In the genomic region with DNA sequence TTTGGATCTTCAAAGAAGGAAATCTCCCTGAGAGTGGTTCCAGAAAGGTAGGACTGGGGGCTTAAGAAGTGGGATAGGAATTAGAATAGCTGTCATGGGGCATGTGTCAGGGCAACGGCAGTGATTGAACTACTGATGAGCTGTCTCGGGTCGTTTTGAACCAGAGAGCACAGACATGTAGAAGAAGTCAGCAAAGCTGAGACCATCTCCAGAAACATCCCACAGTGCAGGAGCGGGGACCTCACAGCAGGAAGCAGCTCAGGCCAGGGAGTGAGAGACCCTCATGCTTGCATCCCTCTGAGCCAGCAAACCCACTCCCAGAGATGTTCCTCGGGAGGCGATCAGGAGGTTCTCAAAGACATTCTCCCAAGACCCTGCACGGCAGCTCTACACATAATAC, we compare ENCODE assay signal across 34 cellular contexts.
"Had no signal": no experiment of that assay in that cellular context is flagged by ENCODE, and none has a peak within 500 bp of the region (broad histone marks: within the 10 kb centered on the region; RNA-seq: fewer than 3 reads in every experiment).

No MANE protein-coding gene starts in this region.

- H3K4me3 Mint-ChIP-seq: activated B cell treated with CpG ODN at 0.5 μM for 24 hours; activated CD4-positive, alpha-beta memory T cell treated with anti-CD3 and anti-CD28 coated beads for 36 hours; activated CD4-positive, alpha-beta T cell treated with anti-CD3 and anti-CD28 coated beads, Interleukin-2, amount 10 ng/mL, durations not matched to agents 24 days and 14 days; activated CD8-positive, alpha-beta T cell treated with anti-CD3 and anti-CD28 coated beads for 36 hours; activated naive CD4-positive, alpha-beta T cell treated with anti-CD3 and anti-CD28 coated beads, Interleukin-2, amount 10 ng/mL, durations not matched to agents 7 days and 5 days; activated naive CD4-positive, alpha-beta T cell treated with anti-CD3 and anti-CD28 coated beads, Interleukin-2, amount 50 U/mL, for 24 hours; activated naive CD8-positive, alpha-beta T cell; activated naive CD8-positive, alpha-beta T cell treated with anti-CD3 and anti-CD28 coated beads, Interleukin-2, amount 10 ng/mL, durations not matched to agents 7 days and 5 days; activated naive CD8-positive, alpha-beta T cell treated with anti-CD3 and anti-CD28 coated beads, Interleukin-2, amount 50 U/mL, for 24 hours; activated T-cell treated with anti-CD3 and anti-CD28 coated beads, Interleukin-2, amount 50 U/mL, for 4 hours; activated T-cell treated with anti-CD3 and anti-CD28 coated beads, Interleukin-2, amount 50 U/mL, for 72 hours; activated T-helper 1 cell treated with anti-CD3 and anti-CD28 coated beads, Interleukin-12 subunit alpha, Interleukin-12 subunit beta, Interleukin-2, Interleukin-4 antibody, amounts not matched to agents 30 ng/mL and 10 ng/mL and 1 ng/mL, durations not matched to agents 14 hours and 24 hours and 36 hours; activated T-helper 17 cell treated with anti-CD3 and anti-CD28 coated beads, Interleukin-2, amount 50 U/mL, for 72 hours; brain; T-helper 1 cell treated with Interleukin-12 subunit alpha and Interleukin-12 subunit beta and Interleukin-4 antibody, amounts not matched to agents 30 μg/mL and 1 μg/mL, for 36 hours; T-helper 2 cell treated with Interferon-gamma antibody and Interleukin-4, amounts not matched to agents 5 μg/mL and 100 μg/mL, for 36 hours had no signal

- H3K36me3 Mint-ChIP-seq: activated CD4-positive, alpha-beta memory T cell treated with anti-CD3 and anti-CD28 coated beads for 36 hours; activated naive CD4-positive, alpha-beta T cell treated with anti-CD3 and anti-CD28 coated beads, Interleukin-2, amount 50 U/mL, for 24 hours; activated naive CD8-positive, alpha-beta T cell; activated naive CD8-positive, alpha-beta T cell treated with anti-CD3 and anti-CD28 coated beads, Interleukin-2, amount 10 ng/mL, durations not matched to agents 7 days and 5 days; brain had no signal

- H3K27ac Mint-ChIP-seq: activated B cell treated with CpG ODN at 0.5 μM for 24 hours; activated CD4-positive, alpha-beta memory T cell treated with anti-CD3 and anti-CD28 coated beads for 36 hours; activated CD4-positive, alpha-beta T cell treated with anti-CD3 and anti-CD28 coated beads, Interleukin-2, amount 10 ng/mL, durations not matched to agents 24 days and 14 days; activated CD8-positive, alpha-beta T cell treated with anti-CD3 and anti-CD28 coated beads for 36 hours; activated naive CD4-positive, alpha-beta T cell treated with anti-CD3 and anti-CD28 coated beads, Interleukin-2, amount 10 ng/mL, durations not matched to agents 7 days and 5 days; activated naive CD4-positive, alpha-beta T cell treated with anti-CD3 and anti-CD28 coated beads, Interleukin-2, amount 50 U/mL, for 24 hours; activated naive CD8-positive, alpha-beta T cell; activated naive CD8-positive, alpha-beta T cell treated with anti-CD3 and anti-CD28 coated beads, Interleukin-2, amount 10 ng/mL, durations not matched to agents 7 days and 5 days; activated naive CD8-positive, alpha-beta T cell treated with anti-CD3 and anti-CD28 coated beads, Interleukin-2, amount 50 U/mL, for 24 hours; activated T-cell treated with anti-CD3 and anti-CD28 coated beads, Interleukin-2, amount 50 U/mL, for 72 hours; activated T-helper 1 cell treated with anti-CD3 and anti-CD28 coated beads, Interleukin-12 subunit alpha, Interleukin-12 subunit beta, Interleukin-2, Interleukin-4 antibody, amounts not matched to agents 30 ng/mL and 10 ng/mL and 1 ng/mL, durations not matched to agents 14 hours and 24 hours and 36 hours; activated T-helper 17 cell treated with anti-CD3 and anti-CD28 coated beads, Interleukin-2, amount 50 U/mL, for 72 hours; brain; T-helper 1 cell treated with Interleukin-12 subunit alpha and Interleukin-12 subunit beta and Interleukin-4 antibody, amounts not matched to agents 30 μg/mL and 1 μg/mL, for 36 hours; T-helper 2 cell treated with Interferon-gamma antibody and Interleukin-4, amounts not matched to agents 5 μg/mL and 100 μg/mL, for 36 hours had no signal

- H3K36me3 ChIP-seq: ascending aorta had no signal

- H3K9me3 ChIP-seq: ascending aorta had no signal

- H3K4me3 ChIP-seq: ascending aorta had no signal

- H3K27me3 ChIP-seq: ascending aorta had no signal

- ATAC-seq: activated CD8-positive, alpha-beta T cell treated with anti-CD3 and anti-CD28 coated beads for 36 hours; activated naive CD8-positive, alpha-beta T cell treated with anti-CD3 and anti-CD28 coated beads, Interleukin-2, amount 50 U/mL, for 24 hours; activated T-cell treated with anti-CD3 and anti-CD28 coated beads, Interleukin-2, amount 50 U/mL, for 4 hours; activated T-cell treated with anti-CD3 and anti-CD28 coated beads, Interleukin-2, amount 50 U/mL, for 72 hours; activated T-helper 17 cell treated with anti-CD3 and anti-CD28 coated beads, Interleukin-2, amount 50 U/mL, for 72 hours had no signal

- H3K4me1 ChIP-seq: ascending aorta had no signal

- H3K27me3 Mint-ChIP-seq: activated CD4-positive, alpha-beta memory T cell treated with anti-CD3 and anti-CD28 coated beads for 36 hours; activated naive CD4-positive, alpha-beta T cell treated with anti-CD3 and anti-CD28 coated beads, Interleukin-2, amount 50 U/mL, for 24 hours had no signal

- DNase-seq: activated B cell treated with CpG ODN at 0.5 μM for 24 hours; activated CD4-positive, alpha-beta memory T cell treated with anti-CD3 and anti-CD28 coated beads for 36 hours; activated CD4-positive, alpha-beta T cell treated with anti-CD3 and anti-CD28 coated beads for 4 hours; activated CD4-positive, alpha-beta T cell treated with anti-CD3 and anti-CD28 coated beads, Interleukin-2, amount 10 ng/mL, durations not matched to agents 24 days and 14 days; activated CD4-positive, alpha-beta T cell treated with anti-CD3 and anti-CD28 coated beads, Interleukin-2, amount 50 U/mL, for 1 hour; activated CD4-positive, alpha-beta T cell treated with anti-CD3 and anti-CD28 coated beads, Interleukin-2, amount 50 U/mL, for 4 hours; activated CD4-positive, CD25-positive, alpha-beta regulatory T cell treated with anti-CD3 and anti-CD28 coated beads, Interleukin-2, amount 50 U/mL, for 72 hours; activated CD8-positive, alpha-beta memory T cell treated with anti-CD3 and anti-CD28 coated beads, Interleukin-2, amount 50 U/mL, for 4 hours; activated CD8-positive, alpha-beta T cell treated with anti-CD3 and anti-CD28 coated beads for 36 hours; activated gamma-delta T cell treated with Interleukin-2 at 50 U/mL for 16 hours; activated naive CD4-positive, alpha-beta T cell; activated naive CD4-positive, alpha-beta T cell treated with anti-CD3 and anti-CD28 coated beads, Interleukin-2, amount 10 ng/mL, durations not matched to agents 7 days and 5 days; activated naive CD8-positive, alpha-beta T cell treated with anti-CD3 and anti-CD28 coated beads, Interleukin-2, amount 10 ng/mL, durations not matched to agents 7 days and 5 days; activated naive CD8-positive, alpha-beta T cell treated with anti-CD3 and anti-CD28 coated beads, Interleukin-2, amount 50 U/mL, for 24 hours; activated T-cell treated with anti-CD3 and anti-CD28 coated beads for 4 hours; activated T-cell treated with anti-CD3 and anti-CD28 coated beads, Interleukin-2, amount 50 U/mL, for 1 hour; activated T-cell treated with anti-CD3 and anti-CD28 coated beads, Interleukin-2, amount 50 U/mL, for 4 hours; activated T-cell treated with anti-CD3 and anti-CD28 coated beads, Interleukin-2, amount 50 U/mL, for 72 hours; amygdala; anterior cingulate cortex; central memory CD4-positive, alpha-beta T cell; T-helper 1 cell; T-helper 2 cell; T-helper 9 cell had no signal

- H3K4me1 Mint-ChIP-seq: activated B cell treated with CpG ODN at 0.5 μM for 24 hours, brain had no signal

- H3K27ac ChIP-seq: ascending aorta, VCaP had no signal

- H3K9me3 Mint-ChIP-seq: activated B cell treated with CpG ODN at 0.5 μM for 24 hours; activated CD4-positive, alpha-beta memory T cell treated with anti-CD3 and anti-CD28 coated beads for 36 hours; activated CD4-positive, alpha-beta T cell treated with anti-CD3 and anti-CD28 coated beads, Interleukin-2, amount 10 ng/mL, durations not matched to agents 24 days and 14 days; activated CD8-positive, alpha-beta T cell treated with anti-CD3 and anti-CD28 coated beads for 36 hours; activated naive CD4-positive, alpha-beta T cell treated with anti-CD3 and anti-CD28 coated beads, Interleukin-2, amount 10 ng/mL, durations not matched to agents 7 days and 5 days; activated naive CD4-positive, alpha-beta T cell treated with anti-CD3 and anti-CD28 coated beads, Interleukin-2, amount 50 U/mL, for 24 hours; activated naive CD8-positive, alpha-beta T cell treated with anti-CD3 and anti-CD28 coated beads, Interleukin-2, amount 10 ng/mL, durations not matched to agents 7 days and 5 days; activated naive CD8-positive, alpha-beta T cell treated with anti-CD3 and anti-CD28 coated beads, Interleukin-2, amount 50 U/mL, for 24 hours; activated T-cell treated with anti-CD3 and anti-CD28 coated beads, Interleukin-2, amount 50 U/mL, for 4 hours; activated T-cell treated with anti-CD3 and anti-CD28 coated beads, Interleukin-2, amount 50 U/mL, for 72 hours; activated T-helper 1 cell treated with anti-CD3 and anti-CD28 coated beads, Interleukin-12 subunit alpha, Interleukin-12 subunit beta, Interleukin-2, Interleukin-4 antibody, amounts not matched to agents 30 ng/mL and 10 ng/mL and 1 ng/mL, durations not matched to agents 14 hours and 24 hours and 36 hours; activated T-helper 17 cell treated with anti-CD3 and anti-CD28 coated beads, Interleukin-2, amount 50 U/mL, for 72 hours; T-helper 1 cell treated with Interleukin-12 subunit alpha and Interleukin-12 subunit beta and Interleukin-4 antibody, amounts not matched to agents 30 μg/mL and 1 μg/mL, for 36 hours; T-helper 2 cell treated with Interferon-gamma antibody and Interleukin-4, amounts not matched to agents 5 μg/mL and 100 μg/mL, for 36 hours had no signal

- FAIRE-seq: TTC549 had no signal
